In the genomic region with DNA sequence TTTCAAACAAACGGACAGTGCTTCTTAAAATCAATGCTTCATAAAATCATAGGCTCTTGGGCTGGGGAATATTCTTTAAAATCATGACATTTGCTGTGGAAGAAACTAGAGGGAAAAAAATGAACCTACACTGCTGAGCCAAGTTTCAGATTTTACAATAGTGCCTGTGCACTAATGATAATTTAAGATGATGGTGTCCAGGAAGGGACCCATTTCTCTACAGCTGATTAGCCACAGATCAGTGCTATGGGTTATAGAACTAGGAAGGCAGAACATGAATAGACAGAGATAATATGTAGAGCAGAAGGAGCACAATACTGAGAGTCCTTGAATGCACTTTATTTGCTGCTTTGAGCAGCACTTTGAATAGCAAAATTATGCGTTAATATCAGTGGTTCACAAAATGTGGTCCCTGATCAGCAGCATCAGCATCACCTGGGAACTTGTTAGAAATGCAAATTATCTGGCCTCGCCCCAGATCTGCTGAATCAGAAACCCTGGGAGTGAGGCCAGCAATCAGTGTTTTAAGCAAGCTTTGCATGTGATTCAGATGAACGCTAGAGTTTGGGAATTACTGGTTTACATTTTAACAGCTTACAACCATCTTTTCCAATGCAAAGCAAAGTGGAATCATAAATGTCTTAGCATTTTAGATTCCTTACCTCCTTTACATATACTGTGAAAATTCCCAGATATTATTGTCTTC, we compare ENCODE assay signal across 19 cellular contexts.
DNase-seq lines count a peak whose midpoint lies in the region; ATAC-seq and TF ChIP-seq lines count a peak whose summit lies in the region.
"Had no signal": no experiment of that assay in that cellular context is flagged by ENCODE, and none has a peak within 500 bp of the region (broad histone marks: within the 10 kb centered on the region; RNA-seq: fewer than 3 reads in every experiment).

No MANE protein-coding gene starts in this region.

- H3K4me1 Mint-ChIP-seq in naive thymus-derived CD8-positive, alpha-beta T cell: peaks cover 0 to 2% (median 0%) of the 10 kb centered on the region in 4 donors
- H3K4me1 Mint-ChIP-seq: activated CD4-positive, alpha-beta T cell treated with anti-CD3 and anti-CD28 coated beads, Interleukin-2, amount 10 ng/mL, durations not matched to agents 7 days and 5 days; central memory CD8-positive, alpha-beta T cell; stimulated activated naive CD8-positive, alpha-beta T cell treated with anti-CD3 and anti-CD28 coated beads, Interleukin-15, amount 100 ng/mL, for 72 hours had no signal

- POLR2A ChIA-PET in naive thymus-derived CD8-positive, alpha-beta T cell (lab: Charles Lee): no interaction called here

- H3K4me3 ChIP-seq in AG10803 (ENCODE audit: low read length): no peak overlapping the region
- H3K4me3 ChIP-seq: heart right ventricle, K562, SK-N-MC had no signal

- no peak for TF ChIP-seq CTCF in AG10803 (conservative IDR thresholded peaks at IDR 0.05; ENCODE audit: low read length)

- peak; percentile 46 for DNase-seq in AG10803 (ENCODE audit: low read depth)
- peak; percentile 43 to 51 for DNase-seq in NCI-H526 (lab: John Stamatoyannopoulos, UW)
- DNase-seq in kidney tubule cell (ENCODE audit: low spot score): peak; percentile 47
- DNase-seq in HPDE6-E6E7 (ENCODE audit: extremely low spot score): no peak
- DNase-seq in naive thymus-derived CD8-positive, alpha-beta T cell: no peak
- DNase-seq: activated CD4-positive, alpha-beta T cell treated with anti-CD3 and anti-CD28 coated beads, Interleukin-2, amount 10 ng/mL, durations not matched to agents 7 days and 5 days; activated naive CD4-positive, alpha-beta T cell treated with anti-CD3 and anti-CD28 coated beads, Interleukin-2, amount 50 U/mL, for 16 hours; heart right ventricle; left cardiac atrium; NCI-H1417; NCI-H446 treated with DMSO at 0.1 percent for 48 hours; PC-3; stimulated activated naive CD8-positive, alpha-beta T cell treated with anti-CD3 and anti-CD28 coated beads, Interleukin-15, amount 100 ng/mL, for 72 hours had no signal

- no peak for ATAC-seq in naive thymus-derived CD8-positive, alpha-beta T cell
- no peak for ATAC-seq in GM21381 (IDR thresholded peaks at IDR 0.05; ENCODE audit: unreplicated experiment)
- ATAC-seq in HG02884 (IDR thresholded peaks at IDR 0.05; ENCODE audit: unreplicated experiment): no peak
- ATAC-seq: K562; left cardiac atrium; PC-3; stimulated activated naive CD8-positive, alpha-beta T cell treated with anti-CD3 and anti-CD28 coated beads, Interleukin-15, amount 100 ng/mL, for 72 hours had no signal

- no peak overlapping the region for H3K27ac Mint-ChIP-seq in naive thymus-derived CD8-positive, alpha-beta T cell
- H3K27ac Mint-ChIP-seq: activated CD4-positive, alpha-beta T cell treated with anti-CD3 and anti-CD28 coated beads, Interleukin-2, amount 10 ng/mL, durations not matched to agents 7 days and 5 days had no signal

- H3K27me3 Mint-ChIP-seq in naive thymus-derived CD8-positive, alpha-beta T cell: peaks cover 0 to 10% (median 0%) of the 10 kb centered on the region in 5 donors
- H3K27me3 Mint-ChIP-seq: stimulated activated naive CD8-positive, alpha-beta T cell treated with anti-CD3 and anti-CD28 coated beads, Interleukin-15, amount 100 ng/mL, for 72 hours had no signal

- peaks cover 0 to 3% (median 1%) of the 10 kb centered on the region in 3 donors for H3K36me3 Mint-ChIP-seq in naive thymus-derived CD8-positive, alpha-beta T cell

- peaks cover 0 to 3% (median 0%) of the 10 kb centered on the region in 9 donors for H3K9me3 Mint-ChIP-seq in naive thymus-derived CD8-positive, alpha-beta T cell
- H3K9me3 Mint-ChIP-seq: activated CD4-positive, alpha-beta T cell treated with anti-CD3 and anti-CD28 coated beads, Interleukin-2, amount 10 ng/mL, durations not matched to agents 7 days and 5 days; central memory CD8-positive, alpha-beta T cell; stimulated activated naive CD8-positive, alpha-beta T cell treated with anti-CD3 and anti-CD28 coated beads, Interleukin-15, amount 100 ng/mL, for 72 hours had no signal

- no peak overlapping the region for H3K4me3 Mint-ChIP-seq in naive thymus-derived CD8-positive, alpha-beta T cell
- H3K4me3 Mint-ChIP-seq: activated CD4-positive, alpha-beta T cell treated with anti-CD3 and anti-CD28 coated beads, Interleukin-2, amount 10 ng/mL, durations not matched to agents 7 days and 5 days; central memory CD8-positive, alpha-beta T cell; stimulated activated naive CD8-positive, alpha-beta T cell treated with anti-CD3 and anti-CD28 coated beads, Interleukin-15, amount 100 ng/mL, for 72 hours had no signal

- H3K27ac ChIP-seq in cingulate gyrus (ENCODE audit: low read depth, low read length): peak overlapping the region; percentile 80
- H3K27ac ChIP-seq: SK-N-MC had no signal

Comparison
In these comparisons a context has a peak if more than half of its experiments do, and no peak if none do; other contexts are left out.
1. DNase-seq: peak in AG10803 (single experiment), NCI-H526 (2 of 2) and kidney tubule cell (single experiment); none in HPDE6-E6E7 (single experiment) and naive thymus-derived CD8-positive, alpha-beta T cell (0 of 10).